Comparison of ENCODE assay signal across 9 cellular contexts in genomic region chr6:139262519-139263300, GRCh38. TPM values are rescaled to one million over a fixed set of nuclear protein-coding genes. Genes with fewer than 3 reads are reported as not detected.
DNase-seq lines count a peak whose midpoint lies in the region; ATAC-seq and TF ChIP-seq lines count a peak whose summit lies in the region.
"Had no signal": no experiment of that assay in that cellular context is flagged by ENCODE, and none has a peak within 500 bp of the region (broad histone marks: within the 10 kb centered on the region; RNA-seq: fewer than 3 reads in every experiment).

No MANE protein-coding gene starts in this region.

- peaks cover 36% of the 10 kb centered on the region for H3K79me2 ChIP-seq in SU-DHL-6 (ENCODE audit: insufficient read depth, low read length)

- H3K4me2 ChIP-seq in SU-DHL-6 (ENCODE audit: low read depth, low read length, poor library complexity, severe bottlenecking) = peak overlapping the region; percentile 100

- DNase-seq in NCI-H2107 treated with DMSO at 0.1 percent for 48 hours (lab: John Stamatoyannopoulos, UW; ENCODE audit: unreplicated experiment) (peak; percentile 29), NCI-H2107 (lab: John Stamatoyannopoulos, UW) (no peak), kidney epithelial cell (ENCODE audit: low read depth) (peak; percentile 25), Peyer's patch (no peak), G401 (ENCODE audit: low spot score) (no peak), AG08395 (ENCODE audit: low spot score) (no peak)

- TF ChIP-seq CTCF in SU-DHL-6 (IDR thresholded peaks at IDR 0.05; ENCODE audit: insufficient read depth, low read length, poor library complexity, severe bottlenecking) (no peak), kidney epithelial cell (IDR thresholded peaks at IDR 0.05; ENCODE audit: insufficient read depth, low read length, poor library complexity, severe bottlenecking) (no peak), Peyer's patch (IDR thresholded peaks at IDR 0.05) (no peak)

- H3K9me2 ChIP-seq in SU-DHL-6 (replicated peaks; ENCODE audit: insufficient read depth, low read length) = no peaks in the 10 kb centered on the region

- peak overlapping the region; percentile 75 for H3K9ac ChIP-seq in SU-DHL-6 (ENCODE audit: low read length)

- H3K36me3 ChIP-seq in SU-DHL-6 (ENCODE audit: low read length) (peaks cover 4% of the 10 kb centered on the region; the same call in 1 of the 2 replicates), kidney epithelial cell (ENCODE audit: control insufficient read depth, insufficient read depth, low read length) (no peaks in the 10 kb centered on the region), Peyer's patch (no peaks in the 10 kb centered on the region)
- H3K36me3 ChIP-seq: thoracic aorta had no signal

- TF ChIP-seq POLR2A in Peyer's patch (IDR thresholded peaks at IDR 0.05) = no peak

- peak overlapping the region; percentile 47 for H3K4me3 ChIP-seq in SU-DHL-6 (ENCODE audit: insufficient read depth, low read length, poor library complexity, severe bottlenecking)
- H3K4me3 ChIP-seq in kidney epithelial cell (ENCODE audit: low read depth, low read length) = no peak overlapping the region
- H3K4me3 ChIP-seq in Peyer's patch = no peak overlapping the region
- H3K4me3 ChIP-seq: thoracic aorta had no signal

- peak overlapping the region; percentile 45 for H2AFZ ChIP-seq in SU-DHL-6 (ENCODE audit: low read depth, low read length, severe bottlenecking)

- H3K4me1 ChIP-seq in Peyer's patch = no peaks in the 10 kb centered on the region

- no peaks in the 10 kb centered on the region for H3K27me3 ChIP-seq in SU-DHL-6 (ENCODE audit: low read length)
- no peaks in the 10 kb centered on the region for H3K27me3 ChIP-seq in kidney epithelial cell (ENCODE audit: control insufficient read depth, insufficient read depth, low read length)
- no peaks in the 10 kb centered on the region for H3K27me3 ChIP-seq in Peyer's patch

- H3K9me3 ChIP-seq in SU-DHL-6 (ENCODE audit: insufficient read depth, low read length) (no peaks in the 10 kb centered on the region), Peyer's patch (no peaks in the 10 kb centered on the region)
- H3K9me3 ChIP-seq: thoracic aorta had no signal

- H4K20me1 ChIP-seq in SU-DHL-6 (ENCODE audit: low read depth, low read length) = no peaks in the 10 kb centered on the region

- H3F3A ChIP-seq in SU-DHL-6 (ENCODE audit: insufficient read depth) = peaks cover 51% of the 10 kb centered on the region

- in situ Hi-C loops in G401 (cut with HindIII; ENCODE audit: low sequenced_read_pairs) = no loop called here

- H3K27ac ChIP-seq in SU-DHL-6 (ENCODE audit: low read depth, low read length) (peak overlapping the region; percentile 90), Peyer's patch (peak overlapping the region in 1 of 4 donors; percentile 8)
- H3K27ac ChIP-seq: thoracic aorta had no signal

- ATAC-seq in HG02981 (IDR thresholded peaks at IDR 0.05; ENCODE audit: unreplicated experiment) = peak; percentile 74

RNA-seq across cellular contexts. Expression of gene TXLNB, which starts 29.1 kb away (rescaled TPM):
- not detected in 2 replicates for total RNA-seq in kidney epithelial cell
- 1 to 10 TPM in 2 of 4 donors, under 1 TPM in 1, not detected in 1; 0.54 to 1.7 (median 1.0) TPM for total RNA-seq in Peyer's patch
- 0.03 TPM in 1 of 2 replicates, not detected in the other for total RNA-seq in G401 (2014; rRNA removed; shearing (Covaris generic))

Comparison
In these comparisons a context has a peak if more than half of its experiments do, and no peak if none do; other contexts are left out.
1. DNase-seq: peak in NCI-H2107 treated with DMSO at 0.1 percent for 48 hours (single experiment) and kidney epithelial cell (single experiment); none in NCI-H2107 (single experiment), Peyer's patch (0 of 3), G401 (single experiment) and AG08395 (single experiment).